Comparison of ENCODE assay signal across 1 cellular context in the genomic region with DNA sequence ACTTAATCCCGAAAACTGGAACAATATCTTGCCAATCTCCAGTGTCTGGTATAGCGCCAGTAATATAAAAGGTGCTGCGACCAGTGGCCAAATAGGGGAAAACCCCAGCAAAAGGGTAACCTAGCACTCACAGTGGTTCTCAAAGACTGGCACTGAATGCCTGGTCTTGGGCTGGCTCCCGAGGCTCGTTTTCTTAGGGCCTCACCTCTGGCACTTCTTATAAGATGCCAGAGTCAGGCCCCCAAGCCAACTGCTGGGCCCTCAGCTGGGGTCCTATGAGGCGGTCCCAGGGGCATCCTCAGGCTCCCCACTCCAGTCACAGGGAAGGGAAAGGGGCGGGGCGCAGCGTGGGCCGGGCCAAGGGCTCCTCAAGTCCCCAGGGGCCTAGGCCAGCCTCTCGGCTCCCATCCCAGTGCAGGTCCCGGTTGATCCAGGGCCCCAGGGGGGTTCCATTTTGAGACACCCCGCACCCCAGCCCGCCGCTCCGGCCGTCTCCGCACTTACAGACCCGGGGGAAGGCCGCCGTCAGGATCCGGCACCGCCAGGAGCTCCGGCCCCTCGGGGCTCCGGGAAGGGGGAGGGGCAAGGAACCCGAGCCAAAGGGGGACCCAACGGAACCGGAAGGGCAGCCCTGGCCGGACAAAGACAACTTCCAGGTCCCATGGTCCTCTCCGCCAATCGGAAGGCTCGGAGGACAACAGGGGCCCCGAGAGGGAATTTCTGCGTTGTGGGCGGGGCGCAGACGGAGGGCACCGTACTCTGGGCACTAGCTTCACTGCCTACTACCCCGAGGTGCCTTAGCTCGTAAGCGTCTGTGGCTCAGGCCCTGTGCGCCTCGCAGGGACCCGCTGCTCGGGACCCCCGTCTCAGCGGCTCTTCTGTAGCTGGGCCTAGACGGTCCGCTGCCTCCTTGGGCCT.
TF ChIP-seq lines count a peak whose summit lies in the region.

A gene with protein sequence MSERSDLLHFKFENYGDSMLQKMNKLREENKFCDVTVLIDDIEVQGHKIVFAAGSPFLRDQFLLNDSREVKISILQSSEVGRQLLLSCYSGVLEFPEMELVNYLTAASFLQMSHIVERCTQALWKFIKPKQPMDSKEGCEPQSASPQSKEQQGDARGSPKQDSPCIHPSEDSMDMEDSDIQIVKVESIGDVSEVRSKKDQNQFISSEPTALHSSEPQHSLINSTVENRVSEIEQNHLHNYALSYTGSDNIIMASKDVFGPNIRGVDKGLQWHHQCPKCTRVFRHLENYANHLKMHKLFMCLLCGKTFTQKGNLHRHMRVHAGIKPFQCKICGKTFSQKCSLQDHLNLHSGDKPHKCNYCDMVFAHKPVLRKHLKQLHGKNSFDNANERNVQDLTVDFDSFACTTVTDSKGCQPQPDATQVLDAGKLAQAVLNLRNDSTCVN (minus strand): TSS at position 580 of the 918 bp plus-strand sequence. CDS start 11,578 bp downstream, outside the sequence.

TF ChIP-seq in HCT116, 20 proteins besides CTCF, POLR2A, EP300 and RAD21 (continued from another document):
- TF ChIP-seq, protein P1, sequence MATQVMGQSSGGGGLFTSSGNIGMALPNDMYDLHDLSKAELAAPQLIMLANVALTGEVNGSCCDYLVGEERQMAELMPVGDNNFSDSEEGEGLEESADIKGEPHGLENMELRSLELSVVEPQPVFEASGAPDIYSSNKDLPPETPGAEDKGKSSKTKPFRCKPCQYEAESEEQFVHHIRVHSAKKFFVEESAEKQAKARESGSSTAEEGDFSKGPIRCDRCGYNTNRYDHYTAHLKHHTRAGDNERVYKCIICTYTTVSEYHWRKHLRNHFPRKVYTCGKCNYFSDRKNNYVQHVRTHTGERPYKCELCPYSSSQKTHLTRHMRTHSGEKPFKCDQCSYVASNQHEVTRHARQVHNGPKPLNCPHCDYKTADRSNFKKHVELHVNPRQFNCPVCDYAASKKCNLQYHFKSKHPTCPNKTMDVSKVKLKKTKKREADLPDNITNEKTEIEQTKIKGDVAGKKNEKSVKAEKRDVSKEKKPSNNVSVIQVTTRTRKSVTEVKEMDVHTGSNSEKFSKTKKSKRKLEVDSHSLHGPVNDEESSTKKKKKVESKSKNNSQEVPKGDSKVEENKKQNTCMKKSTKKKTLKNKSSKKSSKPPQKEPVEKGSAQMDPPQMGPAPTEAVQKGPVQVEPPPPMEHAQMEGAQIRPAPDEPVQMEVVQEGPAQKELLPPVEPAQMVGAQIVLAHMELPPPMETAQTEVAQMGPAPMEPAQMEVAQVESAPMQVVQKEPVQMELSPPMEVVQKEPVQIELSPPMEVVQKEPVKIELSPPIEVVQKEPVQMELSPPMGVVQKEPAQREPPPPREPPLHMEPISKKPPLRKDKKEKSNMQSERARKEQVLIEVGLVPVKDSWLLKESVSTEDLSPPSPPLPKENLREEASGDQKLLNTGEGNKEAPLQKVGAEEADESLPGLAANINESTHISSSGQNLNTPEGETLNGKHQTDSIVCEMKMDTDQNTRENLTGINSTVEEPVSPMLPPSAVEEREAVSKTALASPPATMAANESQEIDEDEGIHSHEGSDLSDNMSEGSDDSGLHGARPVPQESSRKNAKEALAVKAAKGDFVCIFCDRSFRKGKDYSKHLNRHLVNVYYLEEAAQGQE (IDR thresholded peaks at IDR 0.05; ENCODE audit: low read depth), result no peak
- no peak for TF ChIP-seq CEBPB (IDR thresholded peaks at IDR 0.05; ENCODE audit: low read depth)
